1 cellular context compared by ENCODE assay signal in the genomic region with DNA sequence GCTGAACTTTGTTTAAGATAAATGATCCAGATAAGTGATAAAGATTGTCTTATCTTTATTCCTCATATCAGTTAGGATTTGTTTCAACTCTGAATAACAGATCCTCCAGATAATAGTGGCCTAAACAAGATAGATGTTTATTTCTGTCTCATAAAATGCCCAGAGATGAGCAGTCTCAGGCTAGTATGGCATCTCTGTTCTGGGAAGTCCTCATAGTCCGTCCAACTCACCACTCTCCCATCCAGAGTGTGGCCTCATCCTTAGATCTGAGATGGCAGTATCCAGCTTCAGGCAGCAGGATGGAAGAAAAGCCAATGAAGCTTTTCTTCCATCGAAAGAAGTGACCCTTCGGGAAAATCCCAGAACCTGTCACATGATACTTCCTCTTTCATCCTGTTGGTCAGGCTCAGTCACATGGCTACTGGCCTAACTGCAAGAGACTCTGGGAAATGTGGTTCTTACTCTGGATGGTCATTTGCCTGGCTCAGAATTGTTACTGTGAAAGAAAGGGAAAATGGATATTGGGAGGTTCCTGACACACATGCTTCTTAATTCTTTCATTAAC.
TF ChIP-seq lines count a peak whose summit lies in the region.

No MANE protein-coding gene starts in this region.

TF ChIP-seq in SK-N-SH, 30 proteins besides CTCF, POLR2A, EP300 and RAD21 (continued from another document):
- TF ChIP-seq, protein P1, sequence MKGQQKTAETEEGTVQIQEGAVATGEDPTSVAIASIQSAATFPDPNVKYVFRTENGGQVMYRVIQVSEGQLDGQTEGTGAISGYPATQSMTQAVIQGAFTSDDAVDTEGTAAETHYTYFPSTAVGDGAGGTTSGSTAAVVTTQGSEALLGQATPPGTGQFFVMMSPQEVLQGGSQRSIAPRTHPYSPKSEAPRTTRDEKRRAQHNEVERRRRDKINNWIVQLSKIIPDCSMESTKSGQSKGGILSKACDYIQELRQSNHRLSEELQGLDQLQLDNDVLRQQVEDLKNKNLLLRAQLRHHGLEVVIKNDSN (IDR thresholded peaks at IDR 0.05; ENCODE audit: borderline replicate concordance, low read depth), result peak; percentile 96
- no peak for TF ChIP-seq GABPA (IDR thresholded peaks at IDR 0.05; ENCODE audit: low read depth)
